Comparison of ENCODE assay signal across 1 cellular context in the genomic region with DNA sequence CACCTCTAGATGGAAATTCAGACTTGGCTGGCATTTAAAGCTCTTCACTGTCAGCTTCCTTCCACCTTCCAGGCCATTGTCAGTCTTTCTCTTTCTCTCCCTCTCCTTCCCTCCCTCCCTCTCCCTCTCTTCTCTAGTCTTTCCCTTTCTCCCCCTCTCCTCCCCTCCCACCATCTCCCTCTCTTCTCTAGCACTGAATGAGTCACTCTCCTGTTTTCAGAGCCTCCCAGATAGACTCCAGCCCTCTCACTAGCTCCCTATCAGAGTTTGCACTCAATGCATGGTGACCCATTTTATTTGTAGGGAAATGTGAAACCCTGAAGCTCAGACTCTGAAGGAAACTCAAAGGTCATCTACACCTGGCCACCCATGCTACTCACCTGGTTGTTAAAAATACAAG.
TF ChIP-seq lines count a peak whose summit lies in the region.

No MANE protein-coding gene starts in this region.

TF ChIP-seq in K562, 482 proteins besides CTCF, POLR2A, EP300 and RAD21 (continued from another document and continues in another):
- TF ChIP-seq, protein P1, sequence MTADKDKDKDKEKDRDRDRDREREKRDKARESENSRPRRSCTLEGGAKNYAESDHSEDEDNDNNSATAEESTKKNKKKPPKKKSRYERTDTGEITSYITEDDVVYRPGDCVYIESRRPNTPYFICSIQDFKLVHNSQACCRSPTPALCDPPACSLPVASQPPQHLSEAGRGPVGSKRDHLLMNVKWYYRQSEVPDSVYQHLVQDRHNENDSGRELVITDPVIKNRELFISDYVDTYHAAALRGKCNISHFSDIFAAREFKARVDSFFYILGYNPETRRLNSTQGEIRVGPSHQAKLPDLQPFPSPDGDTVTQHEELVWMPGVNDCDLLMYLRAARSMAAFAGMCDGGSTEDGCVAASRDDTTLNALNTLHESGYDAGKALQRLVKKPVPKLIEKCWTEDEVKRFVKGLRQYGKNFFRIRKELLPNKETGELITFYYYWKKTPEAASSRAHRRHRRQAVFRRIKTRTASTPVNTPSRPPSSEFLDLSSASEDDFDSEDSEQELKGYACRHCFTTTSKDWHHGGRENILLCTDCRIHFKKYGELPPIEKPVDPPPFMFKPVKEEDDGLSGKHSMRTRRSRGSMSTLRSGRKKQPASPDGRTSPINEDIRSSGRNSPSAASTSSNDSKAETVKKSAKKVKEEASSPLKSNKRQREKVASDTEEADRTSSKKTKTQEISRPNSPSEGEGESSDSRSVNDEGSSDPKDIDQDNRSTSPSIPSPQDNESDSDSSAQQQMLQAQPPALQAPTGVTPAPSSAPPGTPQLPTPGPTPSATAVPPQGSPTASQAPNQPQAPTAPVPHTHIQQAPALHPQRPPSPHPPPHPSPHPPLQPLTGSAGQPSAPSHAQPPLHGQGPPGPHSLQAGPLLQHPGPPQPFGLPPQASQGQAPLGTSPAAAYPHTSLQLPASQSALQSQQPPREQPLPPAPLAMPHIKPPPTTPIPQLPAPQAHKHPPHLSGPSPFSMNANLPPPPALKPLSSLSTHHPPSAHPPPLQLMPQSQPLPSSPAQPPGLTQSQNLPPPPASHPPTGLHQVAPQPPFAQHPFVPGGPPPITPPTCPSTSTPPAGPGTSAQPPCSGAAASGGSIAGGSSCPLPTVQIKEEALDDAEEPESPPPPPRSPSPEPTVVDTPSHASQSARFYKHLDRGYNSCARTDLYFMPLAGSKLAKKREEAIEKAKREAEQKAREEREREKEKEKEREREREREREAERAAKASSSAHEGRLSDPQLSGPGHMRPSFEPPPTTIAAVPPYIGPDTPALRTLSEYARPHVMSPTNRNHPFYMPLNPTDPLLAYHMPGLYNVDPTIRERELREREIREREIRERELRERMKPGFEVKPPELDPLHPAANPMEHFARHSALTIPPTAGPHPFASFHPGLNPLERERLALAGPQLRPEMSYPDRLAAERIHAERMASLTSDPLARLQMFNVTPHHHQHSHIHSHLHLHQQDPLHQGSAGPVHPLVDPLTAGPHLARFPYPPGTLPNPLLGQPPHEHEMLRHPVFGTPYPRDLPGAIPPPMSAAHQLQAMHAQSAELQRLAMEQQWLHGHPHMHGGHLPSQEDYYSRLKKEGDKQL (CRISPR knock-in tag; IDR thresholded peaks at IDR 0.05; ENCODE audit: borderline replicate concordance): no peak
- TF ChIP-seq BHLHE40 (IDR thresholded peaks at IDR 0.05; ENCODE audit: low read length) (no peak), CREB1 (IDR thresholded peaks at IDR 0.05) (0 out of 2 replicates have a peak, but pooled peaks have one; percentile 8), CREB1 (CRISPR knock-in tag; IDR thresholded peaks at IDR 0.05) (no peak), PHTF2 (CRISPR knock-in tag; IDR thresholded peaks at IDR 0.05) (no peak), TCFL5 (CRISPR knock-in tag; conservative IDR thresholded peaks at IDR 0.05) (no peak), ZNF318 (IDR thresholded peaks at IDR 0.05; ENCODE audit: borderline replicate concordance in 1 of 2, low read depth in 1 of 2) (no peak), MAFK (IDR thresholded peaks at IDR 0.05; ENCODE audit: low read length) (no peak), BRD4 (IDR thresholded peaks at IDR 0.05) (no peak), ZNF197 (CRISPR knock-in tag; IDR thresholded peaks at IDR 0.05; ENCODE audit: low read depth) (no peak), NFXL1 (CRISPR knock-in tag; IDR thresholded peaks at IDR 0.05) (no peak), E2F8 (IDR thresholded peaks at IDR 0.05; ENCODE audit: low read depth, partially characterized antibody) (no peak), ZBTB33 (CRISPR knock-in tag; IDR thresholded peaks at IDR 0.05) (no peak), TFAM (CRISPR knock-in tag; conservative IDR thresholded peaks at IDR 0.05) (no peak), NCOA6 (IDR thresholded peaks at IDR 0.05) (no peak), ZNF830 (CRISPR knock-in tag; IDR thresholded peaks at IDR 0.05) (no peak), ELF1 (tag; IDR thresholded peaks at IDR 0.05) (no peak), HLTF (IDR thresholded peaks at IDR 0.05) (peak; percentile 60), RNF2 (IDR thresholded peaks at IDR 0.05) (no peak), SMC3 (conservative IDR thresholded peaks at IDR 0.05; ENCODE audit: insufficient read depth, low read depth, low read length) (no peak), NELFE (IDR thresholded peaks at IDR 0.05; ENCODE audit: insufficient read depth, insufficient read length) (no peak), TFAP4 (CRISPR knock-in tag; IDR thresholded peaks at IDR 0.05; ENCODE audit: borderline replicate concordance) (no peak), ARID1B (IDR thresholded peaks at IDR 0.05) (peak; percentile 92), ZKSCAN3 (CRISPR knock-in tag; IDR thresholded peaks at IDR 0.05) (no peak), NR2C2 (CRISPR knock-in tag; IDR thresholded peaks at IDR 0.05) (no peak), NR2C2 (tag; IDR thresholded peaks at IDR 0.05) (no peak), ZNF699 (CRISPR knock-in tag; IDR thresholded peaks at IDR 0.05; ENCODE audit: insufficient replicate concordance) (no peak), SIRT6 (IDR thresholded peaks at IDR 0.05; ENCODE audit: low read depth, low read length) (no peak), ZBTB11 (CRISPR knock-in tag; IDR thresholded peaks at IDR 0.05) (no peak), KLF10 (CRISPR knock-in tag; IDR thresholded peaks at IDR 0.05) (no peak)
- TF ChIP-seq, protein P2, sequence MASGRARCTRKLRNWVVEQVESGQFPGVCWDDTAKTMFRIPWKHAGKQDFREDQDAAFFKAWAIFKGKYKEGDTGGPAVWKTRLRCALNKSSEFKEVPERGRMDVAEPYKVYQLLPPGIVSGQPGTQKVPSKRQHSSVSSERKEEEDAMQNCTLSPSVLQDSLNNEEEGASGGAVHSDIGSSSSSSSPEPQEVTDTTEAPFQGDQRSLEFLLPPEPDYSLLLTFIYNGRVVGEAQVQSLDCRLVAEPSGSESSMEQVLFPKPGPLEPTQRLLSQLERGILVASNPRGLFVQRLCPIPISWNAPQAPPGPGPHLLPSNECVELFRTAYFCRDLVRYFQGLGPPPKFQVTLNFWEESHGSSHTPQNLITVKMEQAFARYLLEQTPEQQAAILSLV (tag; IDR thresholded peaks at IDR 0.05): no peak
- TF ChIP-seq, protein P3, sequence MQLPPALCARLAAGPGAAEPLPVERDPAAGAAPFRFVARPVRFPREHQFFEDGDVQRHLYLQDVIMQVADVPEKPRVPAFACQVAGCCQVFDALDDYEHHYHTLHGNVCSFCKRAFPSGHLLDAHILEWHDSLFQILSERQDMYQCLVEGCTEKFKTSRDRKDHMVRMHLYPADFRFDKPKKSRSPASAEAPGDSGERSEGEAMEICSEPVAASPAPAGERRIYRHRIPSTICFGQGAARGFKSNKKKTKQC (CRISPR knock-in tag; IDR thresholded peaks at IDR 0.05): no peak
